1 cellular context compared by ENCODE assay signal in genomic region chr3:192514754-192515660, GRCh38.
TF ChIP-seq lines count a peak whose summit lies in the region.

No MANE protein-coding gene starts in this region.

TF ChIP-seq in GM23338, 12 proteins besides CTCF, POLR2A, EP300 and RAD21 (continued from another document):
- TF ChIP-seq REST (IDR thresholded peaks at IDR 0.05; ENCODE audit: unreplicated experiment) (peak; percentile 31), POLR2AphosphoS5 (IDR thresholded peaks at IDR 0.05; ENCODE audit: low read depth) (peak; percentile 41; the same call in 1 of the 2 replicates)
